1 cellular context compared by ENCODE assay signal in genomic region chr2:98467082-98467536, GRCh38.
TF ChIP-seq lines count a peak whose summit lies in the region.

No MANE protein-coding gene starts in this region.

TF ChIP-seq in GM23338, 12 proteins besides CTCF, POLR2A, EP300 and RAD21 (continued from another document):
- TF ChIP-seq ZNF462 (CRISPR knock-in tag; IDR thresholded peaks at IDR 0.05) (no peak), EZH2phosphoT487 (IDR thresholded peaks at IDR 0.05; ENCODE audit: unreplicated experiment) (no peak), NANOG (IDR thresholded peaks at IDR 0.05; ENCODE audit: borderline replicate concordance) (no peak), JUNB (IDR thresholded peaks at IDR 0.05; ENCODE audit: unreplicated experiment) (no peak), STAT1 (IDR thresholded peaks at IDR 0.05; ENCODE audit: unreplicated experiment) (no peak), EZH2 (IDR thresholded peaks at IDR 0.05; ENCODE audit: low read depth, unreplicated experiment) (no peak), POLR2AphosphoS5 (IDR thresholded peaks at IDR 0.05; ENCODE audit: low read depth) (no peak), REST (IDR thresholded peaks at IDR 0.05; ENCODE audit: unreplicated experiment) (no peak), ETS1 (IDR thresholded peaks at IDR 0.05) (no peak), CREB1 (CRISPR knock-in tag; IDR thresholded peaks at IDR 0.05; ENCODE audit: low read depth) (no peak), ZNF114 (CRISPR knock-in tag; IDR thresholded peaks at IDR 0.05) (no peak)
